ENCODE assay signal across 12 cellular contexts in the genomic region with DNA sequence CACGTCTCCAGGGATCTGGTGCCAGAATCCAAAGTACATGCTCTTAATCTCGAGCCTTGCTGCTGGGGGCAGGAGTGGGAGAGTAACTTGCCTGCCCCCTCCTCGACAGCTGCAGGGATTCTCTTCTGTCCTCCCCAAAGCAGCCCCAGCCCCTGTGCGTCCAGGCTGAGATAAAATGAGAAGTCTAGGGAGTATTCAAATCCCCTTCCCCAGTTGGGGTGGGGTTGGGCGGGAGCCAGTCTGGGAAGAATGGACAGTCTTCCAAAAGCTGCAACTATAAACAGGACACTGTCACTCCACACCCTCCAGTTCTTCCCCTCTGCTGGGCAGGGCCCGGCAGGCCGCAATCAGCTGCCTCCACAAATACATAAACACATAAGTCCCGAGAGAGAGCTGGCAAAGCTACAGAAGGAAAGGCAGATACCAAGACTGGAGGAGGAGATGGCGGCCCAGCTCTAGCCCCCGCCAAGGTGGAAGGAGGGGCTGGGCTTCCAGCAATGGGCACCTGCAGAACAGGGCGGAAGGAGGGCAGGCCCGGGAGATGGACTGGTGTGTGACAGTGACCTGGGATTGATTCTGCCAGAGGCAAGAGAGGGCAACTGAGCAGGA. TPM values are rescaled to one million over a fixed set of nuclear protein-coding genes. Genes with fewer than 3 reads are reported as not detected.
DNase-seq lines count a peak whose midpoint lies in the region; ATAC-seq, FAIRE-seq and TF ChIP-seq lines count a peak whose summit lies in the region.
"Had no signal": no experiment of that assay in that cellular context is flagged by ENCODE, and none has a peak within 500 bp of the region (broad histone marks: within the 10 kb centered on the region; RNA-seq: fewer than 3 reads in every experiment).

No MANE protein-coding gene starts in this region.

- H3K27me3 Mint-ChIP-seq in glutamatergic neuron (ENCODE audit: unreplicated experiment), result peaks cover 3% of the 10 kb centered on the region
- H3K27me3 Mint-ChIP-seq in activated T-cell treated with anti-CD3 and anti-CD28 coated beads, Interleukin-2, amount 50 U/mL, for 24 hours, result no peaks in the 10 kb centered on the region

- peaks cover 2% of the 10 kb centered on the region for H3K4me1 Mint-ChIP-seq in glutamatergic neuron (ENCODE audit: low read depth, unreplicated experiment)
- no peaks in the 10 kb centered on the region for H3K4me1 Mint-ChIP-seq in activated T-cell treated with anti-CD3 and anti-CD28 coated beads, Interleukin-2, amount 50 U/mL, for 24 hours (ENCODE audit: low read depth)

- in situ Hi-C loops in gastrocnemius medialis (cut with MboI; ENCODE audit: low sequenced_read_pairs in 4 of 4), result no loop called here

- peak overlapping the region; percentile 23 to 43 for H3K27ac ChIP-seq in kidney (ENCODE audit: low read depth in 2 of 2, low read length in 2 of 2)
- peak overlapping the region; percentile 17 to 59 (median 29) for H3K27ac ChIP-seq in gastrocnemius medialis

- no peaks in the 10 kb centered on the region for H3K9me3 ChIP-seq in kidney (ENCODE audit: control insufficient read depth in 1 of 2, low read length in 2 of 2)
- H3K9me3 ChIP-seq in gastrocnemius medialis, result no peaks in the 10 kb centered on the region

- TF ChIP-seq POLR2A in gastrocnemius medialis (IDR thresholded peaks at IDR 0.05), result no peak

- H3K4me3 ChIP-seq in choroid plexus epithelial cell (ENCODE audit: low read depth, low read length) (no peak overlapping the region), kidney (ENCODE audit: low read length in 2 of 2) (no peak overlapping the region), gastrocnemius medialis (no peak overlapping the region)

- intact Hi-C loops in kidney (cut with DNase I), result no loop called here
- intact Hi-C loops in gastrocnemius medialis (cut with DNase I; ENCODE audit: low total_unique reads), result no loop called here

- H3K27ac Mint-ChIP-seq in glutamatergic neuron (ENCODE audit: unreplicated experiment), result no peak overlapping the region
- H3K27ac Mint-ChIP-seq in activated T-cell treated with anti-CD3 and anti-CD28 coated beads, Interleukin-2, amount 50 U/mL, for 24 hours, result no peak overlapping the region

- H3K9me3 Mint-ChIP-seq in glutamatergic neuron (ENCODE audit: unreplicated experiment), result peaks cover 2% of the 10 kb centered on the region
- H3K9me3 Mint-ChIP-seq in activated T-cell treated with anti-CD3 and anti-CD28 coated beads, Interleukin-2, amount 50 U/mL, for 24 hours, result no peaks in the 10 kb centered on the region

- no peak overlapping the region for H3K9ac ChIP-seq in kidney (ENCODE audit: low read length in 2 of 2)

- DNase-seq in GM03348 (ENCODE audit: low spot score) (peak; percentile 52), choroid plexus epithelial cell (ENCODE audit: low read depth) (peak; percentile 67), kidney (no peak), gastrocnemius medialis (no peak), glutamatergic neuron (no peak), NCI-H2029 treated with DMSO at 0.1 percent for 48 hours (lab: John Stamatoyannopoulos, UW) (no peak)
- no peak for DNase-seq in activated T-cell treated with anti-CD3 and anti-CD28 coated beads, Interleukin-2, amount 50 U/mL, for 24 hours
- DNase-seq: activated T-cell treated with anti-CD3 and anti-CD28 coated beads, Interleukin-2, amount 50 U/mL, for 1 hour; EL; NCI-H226; SHP77 treated with DMSO at 0.1 percent for 48 hours had no signal

- peaks cover 0 to 2% of the 10 kb centered on the region in 2 donors for H3K36me3 ChIP-seq in kidney (ENCODE audit: control insufficient read depth in 1 of 2, insufficient read depth in 2 of 2, low read length in 2 of 2)
- no peaks in the 10 kb centered on the region for H3K36me3 ChIP-seq in gastrocnemius medialis

- no peak for FAIRE-seq in kidney (lab: Jason Lieb, UNC)

- no peak for ATAC-seq in gastrocnemius medialis
- ATAC-seq in HG03378 (IDR thresholded peaks at IDR 0.05; ENCODE audit: unreplicated experiment), result no peak

- H3K4me1 ChIP-seq in kidney (ENCODE audit: control insufficient read depth in 1 of 2, insufficient read depth in 1 of 2, low read depth in 1 of 2, low read length in 2 of 2) (peaks cover 0 to 3% of the 10 kb centered on the region in 2 donors), gastrocnemius medialis (peaks cover 13 to 23% of the 10 kb centered on the region in 2 donors)

- H3K4me3 Mint-ChIP-seq in glutamatergic neuron (ENCODE audit: unreplicated experiment), result no peak overlapping the region
- H3K4me3 Mint-ChIP-seq in activated T-cell treated with anti-CD3 and anti-CD28 coated beads, Interleukin-2, amount 50 U/mL, for 24 hours, result no peak overlapping the region

- TF ChIP-seq CTCF in choroid plexus epithelial cell (conservative IDR thresholded peaks at IDR 0.05; ENCODE audit: low read depth, low read length) (no peak), kidney (IDR thresholded peaks at IDR 0.05; ENCODE audit: borderline replicate concordance, extremely low read depth, insufficient read depth) (no peak), gastrocnemius medialis (IDR thresholded peaks at IDR 0.05 in 4 of 5, conservative IDR thresholded peaks at IDR 0.05 in 1 of 5) (no peak), glutamatergic neuron (IDR thresholded peaks at IDR 0.05; ENCODE audit: partially characterized antibody, unreplicated experiment) (no peak)

- H3K27me3 ChIP-seq in gastrocnemius medialis, result no peaks in the 10 kb centered on the region

- H3K36me3 Mint-ChIP-seq in glutamatergic neuron (ENCODE audit: unreplicated experiment), result no peaks in the 10 kb centered on the region
- H3K36me3 Mint-ChIP-seq in activated T-cell treated with anti-CD3 and anti-CD28 coated beads, Interleukin-2, amount 50 U/mL, for 24 hours (ENCODE audit: low read depth), result no peaks in the 10 kb centered on the region

RNA-seq across cellular contexts. Expression of a gene that starts 12.7 kb away (rescaled TPM):
- 10.4 TPM for total RNA-seq in kidney
- polyA plus RNA-seq in kidney (ENCODE audit: insufficient read depth, low read depth, low replicate concordance), result 2.9 TPM
- 10 to 100 TPM; 19.8 to 51.9 (median 28.8) TPM for total RNA-seq in gastrocnemius medialis
- 1.2 TPM for total RNA-seq in glutamatergic neuron (ENCODE audit: unreplicated experiment)

Comparison
In these comparisons a context has a peak if more than half of its experiments do, and no peak if none do; other contexts are left out.
1. DNase-seq: peak in GM03348 (single experiment) and choroid plexus epithelial cell (single experiment); none in kidney (single experiment), gastrocnemius medialis (0 of 2), glutamatergic neuron (single experiment), activated T-cell treated with anti-CD3 and anti-CD28 coated beads, Interleukin-2, amount 50 U/mL, for 24 hours (single experiment) and NCI-H2029 treated with DMSO at 0.1 percent for 48 hours (single experiment).